In the genomic region with DNA sequence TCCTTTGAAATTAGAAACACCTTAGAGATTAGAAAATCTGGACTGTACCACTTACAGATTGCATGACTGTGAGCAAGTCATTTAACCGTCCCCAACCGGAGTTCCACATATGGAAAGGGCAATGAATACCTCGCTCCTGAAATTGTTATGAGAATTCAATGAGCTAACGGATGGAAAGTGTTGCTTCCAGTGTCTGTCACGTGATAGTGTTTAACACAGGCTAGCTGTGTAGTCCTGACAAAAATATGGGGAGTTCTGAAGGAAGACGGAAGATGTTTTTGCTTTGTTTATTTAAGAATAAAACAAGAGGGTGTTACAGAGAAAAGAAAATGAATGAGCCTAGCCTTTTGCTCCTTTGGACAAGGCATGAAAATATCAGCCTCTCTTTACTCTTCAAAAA, we compare ENCODE assay signal across 34 cellular contexts.
"Had no signal": no experiment of that assay in that cellular context is flagged by ENCODE, and none has a peak within 500 bp of the region (broad histone marks: within the 10 kb centered on the region; RNA-seq: fewer than 3 reads in every experiment).

No MANE protein-coding gene starts in this region.

- H3K27me3 ChIP-seq: MG63 had no signal

- DNase-seq: Karpas-422, Kasumi-1, MG63, MM.1S, MV-4-11, NCI-H1048, NCI-H1092, NCI-H1092 treated with DMSO at 0.1 percent for 48 hours, NCI-H1105, NCI-H1105 treated with DMSO at 0.1 percent for 48 hours, NCI-H1417 treated with DMSO at 0.1 percent for 48 hours, NCI-H1436, NCI-H1436 treated with DMSO at 0.1 percent for 48 hours, NCI-H146, NCI-H1694, NCI-H1694 treated with DMSO at 0.1 percent for 48 hours, NCI-H187, NCI-H187 treated with DMSO at 0.1 percent for 48 hours, NCI-H1930, NCI-H2029, NCI-H2029 treated with DMSO at 0.1 percent for 48 hours, NCI-H2081, NCI-H2081 treated with DMSO at 0.1 percent for 48 hours, NCI-H2107, NCI-H2171, NCI-H2171 treated with DMSO at 0.1 percent for 48 hours, NCI-H2227 treated with DMSO at 0.1 percent for 48 hours, NCI-H226, NCI-H345, NCI-H446, NCI-H446 treated with DMSO at 0.1 percent for 48 hours, NCI-H510A, NCI-H510A treated with DMSO at 0.1 percent for 48 hours had no signal

- H3K27ac ChIP-seq: KMS-11 had no signal

- H3K36me3 ChIP-seq: MG63 had no signal

- H3K4me2 ChIP-seq: KMS-11 had no signal

- H3K9ac ChIP-seq: KMS-11 had no signal

- H3K9me3 ChIP-seq: MG63 had no signal

- H3K4me3 ChIP-seq: MG63 had no signal
